ENCODE assay signal across 1 cellular context in the genomic region with DNA sequence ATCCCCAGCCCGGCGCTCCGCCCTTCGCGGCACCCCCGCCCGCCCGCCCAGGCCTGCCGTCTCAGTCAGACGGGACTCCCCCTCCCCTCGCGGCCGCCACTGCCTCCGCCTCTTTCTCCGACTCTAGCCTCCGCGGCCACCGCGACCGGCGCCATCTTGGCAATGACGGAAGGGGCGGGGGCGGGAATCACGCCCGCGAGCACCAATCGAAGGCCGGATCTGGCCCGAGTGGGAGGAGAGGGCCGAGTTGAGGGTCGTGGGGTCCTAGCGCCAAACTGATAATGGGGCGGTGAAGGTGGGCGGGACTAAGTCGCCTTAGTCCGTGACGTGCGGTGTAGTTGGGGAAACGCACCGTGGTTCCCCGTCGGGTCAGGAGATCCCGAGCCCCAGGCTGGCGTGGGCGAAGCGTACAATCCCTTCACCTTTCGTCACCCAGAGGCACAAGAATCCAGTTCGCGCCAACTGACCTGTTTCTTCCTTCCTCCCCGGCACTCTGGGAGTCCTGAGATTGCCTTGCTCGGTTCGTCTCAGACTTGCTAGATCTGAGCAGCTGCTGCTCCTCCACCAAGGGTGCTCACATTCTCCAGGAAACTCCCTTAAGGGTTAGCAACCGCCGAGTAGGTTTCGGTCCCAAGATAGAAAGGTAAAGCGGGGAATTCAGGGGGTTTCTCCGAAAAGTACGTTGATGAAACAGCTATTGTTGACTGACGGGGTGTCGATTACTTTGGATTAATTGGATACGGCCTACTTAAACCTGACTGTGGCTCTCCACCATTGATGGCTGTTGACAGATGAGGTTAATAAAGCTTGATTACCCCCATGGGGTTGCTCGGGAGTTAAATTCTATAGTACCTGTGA.
A peak's percentile ranks its signal among the peaks of the same experiment; 100 is the strongest.
TF ChIP-seq lines count a peak whose summit lies in the region.

A gene (minus strand): TSS at position 164 of the 858 bp plus-strand sequence. CDS start 35,843 bp downstream, outside the sequence.

TF ChIP-seq in HepG2, 621 proteins besides CTCF, POLR2A, EP300 and RAD21 (continued from another document and continues in another):
- TF ChIP-seq, protein P1, sequence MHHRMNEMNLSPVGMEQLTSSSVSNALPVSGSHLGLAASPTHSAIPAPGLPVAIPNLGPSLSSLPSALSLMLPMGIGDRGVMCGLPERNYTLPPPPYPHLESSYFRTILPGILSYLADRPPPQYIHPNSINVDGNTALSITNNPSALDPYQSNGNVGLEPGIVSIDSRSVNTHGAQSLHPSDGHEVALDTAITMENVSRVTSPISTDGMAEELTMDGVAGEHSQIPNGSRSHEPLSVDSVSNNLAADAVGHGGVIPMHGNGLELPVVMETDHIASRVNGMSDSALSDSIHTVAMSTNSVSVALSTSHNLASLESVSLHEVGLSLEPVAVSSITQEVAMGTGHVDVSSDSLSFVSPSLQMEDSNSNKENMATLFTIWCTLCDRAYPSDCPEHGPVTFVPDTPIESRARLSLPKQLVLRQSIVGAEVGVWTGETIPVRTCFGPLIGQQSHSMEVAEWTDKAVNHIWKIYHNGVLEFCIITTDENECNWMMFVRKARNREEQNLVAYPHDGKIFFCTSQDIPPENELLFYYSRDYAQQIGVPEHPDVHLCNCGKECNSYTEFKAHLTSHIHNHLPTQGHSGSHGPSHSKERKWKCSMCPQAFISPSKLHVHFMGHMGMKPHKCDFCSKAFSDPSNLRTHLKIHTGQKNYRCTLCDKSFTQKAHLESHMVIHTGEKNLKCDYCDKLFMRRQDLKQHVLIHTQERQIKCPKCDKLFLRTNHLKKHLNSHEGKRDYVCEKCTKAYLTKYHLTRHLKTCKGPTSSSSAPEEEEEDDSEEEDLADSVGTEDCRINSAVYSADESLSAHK (CRISPR knock-in tag; IDR thresholded peaks at IDR 0.05; ENCODE audit: borderline replicate concordance), result no peak
- TF ChIP-seq, protein P2, sequence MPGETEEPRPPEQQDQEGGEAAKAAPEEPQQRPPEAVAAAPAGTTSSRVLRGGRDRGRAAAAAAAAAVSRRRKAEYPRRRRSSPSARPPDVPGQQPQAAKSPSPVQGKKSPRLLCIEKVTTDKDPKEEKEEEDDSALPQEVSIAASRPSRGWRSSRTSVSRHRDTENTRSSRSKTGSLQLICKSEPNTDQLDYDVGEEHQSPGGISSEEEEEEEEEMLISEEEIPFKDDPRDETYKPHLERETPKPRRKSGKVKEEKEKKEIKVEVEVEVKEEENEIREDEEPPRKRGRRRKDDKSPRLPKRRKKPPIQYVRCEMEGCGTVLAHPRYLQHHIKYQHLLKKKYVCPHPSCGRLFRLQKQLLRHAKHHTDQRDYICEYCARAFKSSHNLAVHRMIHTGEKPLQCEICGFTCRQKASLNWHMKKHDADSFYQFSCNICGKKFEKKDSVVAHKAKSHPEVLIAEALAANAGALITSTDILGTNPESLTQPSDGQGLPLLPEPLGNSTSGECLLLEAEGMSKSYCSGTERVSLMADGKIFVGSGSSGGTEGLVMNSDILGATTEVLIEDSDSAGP (CRISPR knock-in tag; IDR thresholded peaks at IDR 0.05; ENCODE audit: borderline replicate concordance), result peak; percentile 63; the same call in 1 of the 2 replicates
- TF ChIP-seq, protein P3, sequence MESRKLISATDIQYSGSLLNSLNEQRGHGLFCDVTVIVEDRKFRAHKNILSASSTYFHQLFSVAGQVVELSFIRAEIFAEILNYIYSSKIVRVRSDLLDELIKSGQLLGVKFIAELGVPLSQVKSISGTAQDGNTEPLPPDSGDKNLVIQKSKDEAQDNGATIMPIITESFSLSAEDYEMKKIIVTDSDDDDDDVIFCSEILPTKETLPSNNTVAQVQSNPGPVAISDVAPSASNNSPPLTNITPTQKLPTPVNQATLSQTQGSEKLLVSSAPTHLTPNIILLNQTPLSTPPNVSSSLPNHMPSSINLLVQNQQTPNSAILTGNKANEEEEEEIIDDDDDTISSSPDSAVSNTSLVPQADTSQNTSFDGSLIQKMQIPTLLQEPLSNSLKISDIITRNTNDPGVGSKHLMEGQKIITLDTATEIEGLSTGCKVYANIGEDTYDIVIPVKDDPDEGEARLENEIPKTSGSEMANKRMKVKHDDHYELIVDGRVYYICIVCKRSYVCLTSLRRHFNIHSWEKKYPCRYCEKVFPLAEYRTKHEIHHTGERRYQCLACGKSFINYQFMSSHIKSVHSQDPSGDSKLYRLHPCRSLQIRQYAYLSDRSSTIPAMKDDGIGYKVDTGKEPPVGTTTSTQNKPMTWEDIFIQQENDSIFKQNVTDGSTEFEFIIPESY (CRISPR knock-in tag; IDR thresholded peaks at IDR 0.05), result no peak
- TF ChIP-seq BHLHE40 (IDR thresholded peaks at IDR 0.05; ENCODE audit: low read length), result no peak; the same call in 1 of the 2 replicates
- peak; percentile 68 for TF ChIP-seq GATAD1 (CRISPR knock-in tag; IDR thresholded peaks at IDR 0.05)
- peak; percentile 69; the same call in 1 of the 2 replicates for TF ChIP-seq HOXA5 (CRISPR knock-in tag; IDR thresholded peaks at IDR 0.05)
- TF ChIP-seq NFYC (CRISPR knock-in tag; IDR thresholded peaks at IDR 0.05), result peak; percentile 91
- peak; percentile 91; the same call in 1 of the 2 replicates for TF ChIP-seq DNMT3B (CRISPR knock-in tag; conservative IDR thresholded peaks at IDR 0.05)
- TF ChIP-seq, protein P4, sequence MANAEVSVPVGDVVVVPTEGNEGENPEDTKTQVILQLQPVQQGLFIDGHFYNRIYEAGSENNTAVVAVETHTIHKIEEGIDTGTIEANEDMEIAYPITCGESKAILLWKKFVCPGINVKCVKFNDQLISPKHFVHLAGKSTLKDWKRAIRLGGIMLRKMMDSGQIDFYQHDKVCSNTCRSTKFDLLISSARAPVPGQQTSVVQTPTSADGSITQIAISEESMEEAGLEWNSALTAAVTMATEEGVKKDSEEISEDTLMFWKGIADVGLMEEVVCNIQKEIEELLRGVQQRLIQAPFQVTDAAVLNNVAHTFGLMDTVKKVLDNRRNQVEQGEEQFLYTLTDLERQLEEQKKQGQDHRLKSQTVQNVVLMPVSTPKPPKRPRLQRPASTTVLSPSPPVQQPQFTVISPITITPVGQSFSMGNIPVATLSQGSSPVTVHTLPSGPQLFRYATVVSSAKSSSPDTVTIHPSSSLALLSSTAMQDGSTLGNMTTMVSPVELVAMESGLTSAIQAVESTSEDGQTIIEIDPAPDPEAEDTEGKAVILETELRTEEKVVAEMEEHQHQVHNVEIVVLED (CRISPR knock-in tag; IDR thresholded peaks at IDR 0.05; ENCODE audit: borderline replicate concordance), result peak; percentile 65; the same call in 1 of the 2 replicates
- TF ChIP-seq ZNF543 (CRISPR knock-in tag; IDR thresholded peaks at IDR 0.05), result 0 out of 2 replicates have a peak, but pooled peaks have one; percentile 33
- TF ChIP-seq ZC3H4 (CRISPR knock-in tag; IDR thresholded peaks at IDR 0.05; ENCODE audit: borderline replicate concordance), result no peak
- TF ChIP-seq ZFY (CRISPR knock-in tag; IDR thresholded peaks at IDR 0.05), result 0 out of 2 replicates have a peak, but pooled peaks have one; percentile 29
- TF ChIP-seq ZNF274 (CRISPR knock-in tag; IDR thresholded peaks at IDR 0.05), result no peak
- TF ChIP-seq TARDBP (CRISPR knock-in tag; IDR thresholded peaks at IDR 0.05), result peak; percentile 85; the same call in 1 of the 2 replicates
- TF ChIP-seq, protein P5, sequence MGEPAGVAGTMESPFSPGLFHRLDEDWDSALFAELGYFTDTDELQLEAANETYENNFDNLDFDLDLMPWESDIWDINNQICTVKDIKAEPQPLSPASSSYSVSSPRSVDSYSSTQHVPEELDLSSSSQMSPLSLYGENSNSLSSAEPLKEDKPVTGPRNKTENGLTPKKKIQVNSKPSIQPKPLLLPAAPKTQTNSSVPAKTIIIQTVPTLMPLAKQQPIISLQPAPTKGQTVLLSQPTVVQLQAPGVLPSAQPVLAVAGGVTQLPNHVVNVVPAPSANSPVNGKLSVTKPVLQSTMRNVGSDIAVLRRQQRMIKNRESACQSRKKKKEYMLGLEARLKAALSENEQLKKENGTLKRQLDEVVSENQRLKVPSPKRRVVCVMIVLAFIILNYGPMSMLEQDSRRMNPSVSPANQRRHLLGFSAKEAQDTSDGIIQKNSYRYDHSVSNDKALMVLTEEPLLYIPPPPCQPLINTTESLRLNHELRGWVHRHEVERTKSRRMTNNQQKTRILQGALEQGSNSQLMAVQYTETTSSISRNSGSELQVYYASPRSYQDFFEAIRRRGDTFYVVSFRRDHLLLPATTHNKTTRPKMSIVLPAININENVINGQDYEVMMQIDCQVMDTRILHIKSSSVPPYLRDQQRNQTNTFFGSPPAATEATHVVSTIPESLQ (CRISPR knock-in tag; conservative IDR thresholded peaks at IDR 0.05), result 0 out of 2 replicates have a peak, but pooled peaks have one; percentile 36
- TF ChIP-seq, protein P6, sequence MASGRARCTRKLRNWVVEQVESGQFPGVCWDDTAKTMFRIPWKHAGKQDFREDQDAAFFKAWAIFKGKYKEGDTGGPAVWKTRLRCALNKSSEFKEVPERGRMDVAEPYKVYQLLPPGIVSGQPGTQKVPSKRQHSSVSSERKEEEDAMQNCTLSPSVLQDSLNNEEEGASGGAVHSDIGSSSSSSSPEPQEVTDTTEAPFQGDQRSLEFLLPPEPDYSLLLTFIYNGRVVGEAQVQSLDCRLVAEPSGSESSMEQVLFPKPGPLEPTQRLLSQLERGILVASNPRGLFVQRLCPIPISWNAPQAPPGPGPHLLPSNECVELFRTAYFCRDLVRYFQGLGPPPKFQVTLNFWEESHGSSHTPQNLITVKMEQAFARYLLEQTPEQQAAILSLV (CRISPR knock-in tag; IDR thresholded peaks at IDR 0.05; ENCODE audit: borderline replicate concordance), result 0 out of 2 replicates have a peak, but pooled peaks have one; percentile 66
- TF ChIP-seq, protein P7, sequence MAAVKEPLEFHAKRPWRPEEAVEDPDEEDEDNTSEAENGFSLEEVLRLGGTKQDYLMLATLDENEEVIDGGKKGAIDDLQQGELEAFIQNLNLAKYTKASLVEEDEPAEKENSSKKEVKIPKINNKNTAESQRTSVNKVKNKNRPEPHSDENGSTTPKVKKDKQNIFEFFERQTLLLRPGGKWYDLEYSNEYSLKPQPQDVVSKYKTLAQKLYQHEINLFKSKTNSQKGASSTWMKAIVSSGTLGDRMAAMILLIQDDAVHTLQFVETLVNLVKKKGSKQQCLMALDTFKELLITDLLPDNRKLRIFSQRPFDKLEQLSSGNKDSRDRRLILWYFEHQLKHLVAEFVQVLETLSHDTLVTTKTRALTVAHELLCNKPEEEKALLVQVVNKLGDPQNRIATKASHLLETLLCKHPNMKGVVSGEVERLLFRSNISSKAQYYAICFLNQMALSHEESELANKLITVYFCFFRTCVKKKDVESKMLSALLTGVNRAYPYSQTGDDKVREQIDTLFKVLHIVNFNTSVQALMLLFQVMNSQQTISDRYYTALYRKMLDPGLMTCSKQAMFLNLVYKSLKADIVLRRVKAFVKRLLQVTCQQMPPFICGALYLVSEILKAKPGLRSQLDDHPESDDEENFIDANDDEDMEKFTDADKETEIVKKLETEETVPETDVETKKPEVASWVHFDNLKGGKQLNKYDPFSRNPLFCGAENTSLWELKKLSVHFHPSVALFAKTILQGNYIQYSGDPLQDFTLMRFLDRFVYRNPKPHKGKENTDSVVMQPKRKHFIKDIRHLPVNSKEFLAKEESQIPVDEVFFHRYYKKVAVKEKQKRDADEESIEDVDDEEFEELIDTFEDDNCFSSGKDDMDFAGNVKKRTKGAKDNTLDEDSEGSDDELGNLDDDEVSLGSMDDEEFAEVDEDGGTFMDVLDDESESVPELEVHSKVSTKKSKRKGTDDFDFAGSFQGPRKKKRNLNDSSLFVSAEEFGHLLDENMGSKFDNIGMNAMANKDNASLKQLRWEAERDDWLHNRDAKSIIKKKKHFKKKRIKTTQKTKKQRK (IDR thresholded peaks at IDR 0.05; ENCODE audit: low read length), result no peak
- peak; percentile 97 for TF ChIP-seq SP5 (CRISPR knock-in tag; IDR thresholded peaks at IDR 0.05; ENCODE audit: borderline replicate concordance, low read depth)
- no peak for TF ChIP-seq SNAPC2 (CRISPR knock-in tag; IDR thresholded peaks at IDR 0.05)
- TF ChIP-seq SOX6 (IDR thresholded peaks at IDR 0.05), result no peak
- TF ChIP-seq SOX6 (CRISPR knock-in tag; IDR thresholded peaks at IDR 0.05), result peak; percentile 68
- TF ChIP-seq, protein P8, sequence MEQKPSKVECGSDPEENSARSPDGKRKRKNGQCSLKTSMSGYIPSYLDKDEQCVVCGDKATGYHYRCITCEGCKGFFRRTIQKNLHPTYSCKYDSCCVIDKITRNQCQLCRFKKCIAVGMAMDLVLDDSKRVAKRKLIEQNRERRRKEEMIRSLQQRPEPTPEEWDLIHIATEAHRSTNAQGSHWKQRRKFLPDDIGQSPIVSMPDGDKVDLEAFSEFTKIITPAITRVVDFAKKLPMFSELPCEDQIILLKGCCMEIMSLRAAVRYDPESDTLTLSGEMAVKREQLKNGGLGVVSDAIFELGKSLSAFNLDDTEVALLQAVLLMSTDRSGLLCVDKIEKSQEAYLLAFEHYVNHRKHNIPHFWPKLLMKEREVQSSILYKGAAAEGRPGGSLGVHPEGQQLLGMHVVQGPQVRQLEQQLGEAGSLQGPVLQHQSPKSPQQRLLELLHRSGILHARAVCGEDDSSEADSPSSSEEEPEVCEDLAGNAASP (CRISPR knock-in tag; IDR thresholded peaks at IDR 0.05; ENCODE audit: borderline replicate concordance), result peak; percentile 58
- TF ChIP-seq, protein P9, sequence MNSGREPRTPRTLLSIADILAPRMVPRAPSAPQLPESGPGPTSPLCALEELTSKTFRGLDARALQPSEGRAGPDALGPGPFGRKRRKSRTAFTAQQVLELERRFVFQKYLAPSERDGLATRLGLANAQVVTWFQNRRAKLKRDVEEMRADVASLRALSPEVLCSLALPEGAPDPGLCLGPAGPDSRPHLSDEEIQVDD (CRISPR knock-in tag; IDR thresholded peaks at IDR 0.05; ENCODE audit: borderline replicate concordance), result no peak
- peak; percentile 87; the same call in 1 of the 2 replicates for TF ChIP-seq SMAD1 (CRISPR knock-in tag; IDR thresholded peaks at IDR 0.05; ENCODE audit: borderline replicate concordance, low read depth)
- no peak for TF ChIP-seq ZNF251 (CRISPR knock-in tag; IDR thresholded peaks at IDR 0.05)
- peak; percentile 93 for TF ChIP-seq REPIN1 (CRISPR knock-in tag; IDR thresholded peaks at IDR 0.05; ENCODE audit: borderline replicate concordance, low read depth)
- TF ChIP-seq MTA1 (CRISPR knock-in tag; IDR thresholded peaks at IDR 0.05; ENCODE audit: borderline replicate concordance), result peak; percentile 76; the same call in 1 of the 2 replicates
- peak; percentile 59 for TF ChIP-seq XRCC5 (optimal IDR thresholded peaks at IDR 0.05; ENCODE audit: low read length)
- TF ChIP-seq ZNF550 (CRISPR knock-in tag; IDR thresholded peaks at IDR 0.05; ENCODE audit: borderline replicate concordance), result 0 out of 2 replicates have a peak, but pooled peaks have one; percentile 58
- peak; percentile 39 for TF ChIP-seq KDM1A (CRISPR knock-in tag; IDR thresholded peaks at IDR 0.05)
- peak; percentile 24; the same call in 1 of the 2 replicates for TF ChIP-seq ZNF205 (CRISPR knock-in tag; IDR thresholded peaks at IDR 0.05)
- TF ChIP-seq ZFAT (CRISPR knock-in tag; conservative IDR thresholded peaks at IDR 0.05), result no peak
- peak; percentile 77; the same call in 1 of the 2 replicates for TF ChIP-seq ZNF510 (CRISPR knock-in tag; IDR thresholded peaks at IDR 0.05; ENCODE audit: low read depth)
- peak; percentile 78 for TF ChIP-seq POLR2AphosphoS5 (IDR thresholded peaks at IDR 0.05; ENCODE audit: low read depth, low read length)
- TF ChIP-seq, protein P10, sequence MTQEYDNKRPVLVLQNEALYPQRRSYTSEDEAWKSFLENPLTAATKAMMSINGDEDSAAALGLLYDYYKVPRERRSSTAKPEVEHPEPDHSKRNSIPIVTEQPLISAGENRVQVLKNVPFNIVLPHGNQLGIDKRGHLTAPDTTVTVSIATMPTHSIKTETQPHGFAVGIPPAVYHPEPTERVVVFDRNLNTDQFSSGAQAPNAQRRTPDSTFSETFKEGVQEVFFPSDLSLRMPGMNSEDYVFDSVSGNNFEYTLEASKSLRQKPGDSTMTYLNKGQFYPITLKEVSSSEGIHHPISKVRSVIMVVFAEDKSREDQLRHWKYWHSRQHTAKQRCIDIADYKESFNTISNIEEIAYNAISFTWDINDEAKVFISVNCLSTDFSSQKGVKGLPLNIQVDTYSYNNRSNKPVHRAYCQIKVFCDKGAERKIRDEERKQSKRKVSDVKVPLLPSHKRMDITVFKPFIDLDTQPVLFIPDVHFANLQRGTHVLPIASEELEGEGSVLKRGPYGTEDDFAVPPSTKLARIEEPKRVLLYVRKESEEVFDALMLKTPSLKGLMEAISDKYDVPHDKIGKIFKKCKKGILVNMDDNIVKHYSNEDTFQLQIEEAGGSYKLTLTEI (CRISPR knock-in tag; conservative IDR thresholded peaks at IDR 0.05), result no peak
